16 cellular contexts compared by ENCODE assay signal in the genomic region with DNA sequence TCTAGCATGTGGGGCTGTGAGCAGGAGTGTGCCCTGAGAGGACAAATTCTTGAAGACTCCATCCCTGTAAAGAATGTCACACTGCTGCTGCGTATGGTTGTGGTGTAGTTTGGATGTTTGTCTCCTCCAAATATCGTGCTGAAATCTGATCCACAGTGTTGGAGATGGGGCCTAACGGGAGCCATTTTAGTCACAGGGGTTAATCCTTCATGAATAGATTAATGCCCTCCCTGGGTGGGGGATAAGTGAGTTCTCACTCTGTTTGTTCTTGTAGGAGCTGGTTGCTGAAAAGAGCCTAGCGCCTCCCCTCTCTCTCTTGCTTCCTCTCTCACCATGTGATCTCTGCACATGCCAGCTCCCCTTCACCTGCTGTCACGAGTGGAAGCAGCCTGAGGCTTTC.
"Had no signal": no experiment of that assay in that cellular context is flagged by ENCODE, and none has a peak within 500 bp of the region (broad histone marks: within the 10 kb centered on the region; RNA-seq: fewer than 3 reads in every experiment).

No MANE protein-coding gene starts in this region.

- H3K4me1 ChIP-seq: heart left ventricle had no signal

- H3K4me3 ChIP-seq: dorsolateral prefrontal cortex, heart left ventricle, thoracic aorta had no signal

- H3K27me3 Mint-ChIP-seq: activated naive CD8-positive, alpha-beta T cell treated with anti-CD3 and anti-CD28 coated beads, Interleukin-2, amount 10 ng/mL, durations not matched to agents 7 days and 5 days had no signal

- ATAC-seq: activated CD4-positive, alpha-beta T cell treated with anti-CD3 and anti-CD28 coated beads for 36 hours; heart left ventricle; naive thymus-derived CD8-positive, alpha-beta T cell; sciatic nerve; stimulated activated memory B cell treated with anti-CD40 and anti-IgM and Interleukin-4, amounts not matched to agents 10 μg/mL and 1 μg/mL and 100 μg/mL, for 72 hours had no signal

- H3K27ac Mint-ChIP-seq: activated CD4-positive, alpha-beta memory T cell treated with anti-CD3 and anti-CD28 coated beads for 36 hours; activated CD4-positive, alpha-beta T cell treated with anti-CD3 and anti-CD28 coated beads for 36 hours; activated naive CD8-positive, alpha-beta T cell treated with anti-CD3 and anti-CD28 coated beads, Interleukin-2, amount 10 ng/mL, durations not matched to agents 7 days and 5 days; immature natural killer cell; naive thymus-derived CD8-positive, alpha-beta T cell; stimulated activated memory B cell treated with anti-CD40 and anti-IgM and Interleukin-4, amounts not matched to agents 10 μg/mL and 1 μg/mL and 100 μg/mL, for 72 hours; T-helper 2 cell treated with Interferon-gamma antibody and Interleukin-4, amounts not matched to agents 5 μg/mL and 100 μg/mL, for 36 hours had no signal

- H3K36me3 ChIP-seq: heart left ventricle, thoracic aorta had no signal

- H3K4me3 Mint-ChIP-seq: activated CD4-positive, alpha-beta memory T cell treated with anti-CD3 and anti-CD28 coated beads for 36 hours; activated CD4-positive, alpha-beta T cell treated with anti-CD3 and anti-CD28 coated beads for 36 hours; activated naive CD8-positive, alpha-beta T cell treated with anti-CD3 and anti-CD28 coated beads, Interleukin-2, amount 10 ng/mL, durations not matched to agents 7 days and 5 days; immature natural killer cell; naive thymus-derived CD8-positive, alpha-beta T cell; stimulated activated memory B cell treated with anti-CD40 and anti-IgM and Interleukin-4, amounts not matched to agents 10 μg/mL and 1 μg/mL and 100 μg/mL, for 72 hours; T-helper 2 cell treated with Interferon-gamma antibody and Interleukin-4, amounts not matched to agents 5 μg/mL and 100 μg/mL, for 36 hours had no signal

- H3K27ac ChIP-seq: dorsolateral prefrontal cortex, heart left ventricle, thoracic aorta had no signal

- H3K27me3 ChIP-seq: dorsolateral prefrontal cortex, heart left ventricle had no signal

- DNase-seq: activated CD4-positive, alpha-beta memory T cell treated with anti-CD3 and anti-CD28 coated beads for 36 hours; activated CD4-positive, alpha-beta T cell treated with anti-CD3 and anti-CD28 coated beads for 36 hours; activated naive CD4-positive, alpha-beta T cell; activated naive CD8-positive, alpha-beta T cell treated with anti-CD3 and anti-CD28 coated beads, Interleukin-2, amount 10 ng/mL, durations not matched to agents 7 days and 5 days; activated T-cell treated with anti-CD3 and anti-CD28 coated beads for 4 hours; amygdala; dorsolateral prefrontal cortex; heart left ventricle; immature natural killer cell; naive thymus-derived CD8-positive, alpha-beta T cell; nucleus accumbens; stimulated activated CD4-positive, alpha-beta T cell treated with anti-CD3 and anti-CD28 coated beads, Interleukin-4, amount 100 ng/mL, for 24 hours had no signal

- H3K4me1 Mint-ChIP-seq: activated CD4-positive, alpha-beta T cell treated with anti-CD3 and anti-CD28 coated beads for 36 hours; activated naive CD8-positive, alpha-beta T cell treated with anti-CD3 and anti-CD28 coated beads, Interleukin-2, amount 10 ng/mL, durations not matched to agents 7 days and 5 days; immature natural killer cell; naive thymus-derived CD8-positive, alpha-beta T cell; stimulated activated memory B cell treated with anti-CD40 and anti-IgM and Interleukin-4, amounts not matched to agents 10 μg/mL and 1 μg/mL and 100 μg/mL, for 72 hours had no signal

- H3K36me3 Mint-ChIP-seq: activated CD4-positive, alpha-beta memory T cell treated with anti-CD3 and anti-CD28 coated beads for 36 hours; activated naive CD8-positive, alpha-beta T cell treated with anti-CD3 and anti-CD28 coated beads, Interleukin-2, amount 10 ng/mL, durations not matched to agents 7 days and 5 days; immature natural killer cell; stimulated activated memory B cell treated with anti-CD40 and anti-IgM and Interleukin-4, amounts not matched to agents 10 μg/mL and 1 μg/mL and 100 μg/mL, for 72 hours had no signal

- H3K9me3 Mint-ChIP-seq: T-helper 2 cell treated with Interferon-gamma antibody and Interleukin-4, amounts not matched to agents 5 μg/mL and 100 μg/mL, for 36 hours had no signal
